In genomic region chr9:6006968-6007769, GRCh38 we compare ENCODE assay signal across 1 cellular context.
TF ChIP-seq lines count a peak whose summit lies in the region.

No MANE protein-coding gene starts in this region.

TF ChIP-seq in HEK293, 187 proteins besides CTCF, POLR2A, EP300 and RAD21 (continued from another document):
- TF ChIP-seq ZXDB (tag by site-specific recombination; IDR thresholded peaks at IDR 0.05) (peak; percentile 60; the same call in 1 of the 2 replicates), ZBTB26 (tag by site-specific recombination; optimal IDR thresholded peaks at IDR 0.05) (peak; percentile 74), ZNF174 (tag by site-specific recombination; IDR thresholded peaks at IDR 0.05) (no peak), ZSCAN30 (tag by site-specific recombination; IDR thresholded peaks at IDR 0.05) (peak; percentile 20; the same call in 1 of the 2 replicates), KLF10 (tag by site-specific recombination; IDR thresholded peaks at IDR 0.05) (peak; percentile 88), ZBTB8A (tag by site-specific recombination; IDR thresholded peaks at IDR 0.05) (peak; percentile 90), SP3 (tag by site-specific recombination; IDR thresholded peaks at IDR 0.05) (peak; percentile 80), KLF9 (tag by site-specific recombination; IDR thresholded peaks at IDR 0.05; ENCODE audit: low read depth) (peak; percentile 89), OSR2 (tag by site-specific recombination; IDR thresholded peaks at IDR 0.05) (peak; percentile 46; the same call in 1 of the 2 replicates), ZNF394 (tag by site-specific recombination; IDR thresholded peaks at IDR 0.05; ENCODE audit: borderline replicate concordance) (peak; percentile 92), HIC1 (tag by site-specific recombination; IDR thresholded peaks at IDR 0.05) (peak; percentile 41; the same call in 1 of the 2 replicates), KLF8 (tag by site-specific recombination; IDR thresholded peaks at IDR 0.05) (peak; percentile 74; the same call in 1 of the 2 replicates), ZEB2 (tag by site-specific recombination; IDR thresholded peaks at IDR 0.05) (peak; percentile 92), ZIC2 (tag by site-specific recombination; IDR thresholded peaks at IDR 0.05) (peak; percentile 66)
- TF ChIP-seq, protein P1, sequence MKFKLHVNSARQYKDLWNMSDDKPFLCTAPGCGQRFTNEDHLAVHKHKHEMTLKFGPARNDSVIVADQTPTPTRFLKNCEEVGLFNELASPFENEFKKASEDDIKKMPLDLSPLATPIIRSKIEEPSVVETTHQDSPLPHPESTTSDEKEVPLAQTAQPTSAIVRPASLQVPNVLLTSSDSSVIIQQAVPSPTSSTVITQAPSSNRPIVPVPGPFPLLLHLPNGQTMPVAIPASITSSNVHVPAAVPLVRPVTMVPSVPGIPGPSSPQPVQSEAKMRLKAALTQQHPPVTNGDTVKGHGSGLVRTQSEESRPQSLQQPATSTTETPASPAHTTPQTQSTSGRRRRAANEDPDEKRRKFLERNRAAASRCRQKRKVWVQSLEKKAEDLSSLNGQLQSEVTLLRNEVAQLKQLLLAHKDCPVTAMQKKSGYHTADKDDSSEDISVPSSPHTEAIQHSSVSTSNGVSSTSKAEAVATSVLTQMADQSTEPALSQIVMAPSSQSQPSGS (tag by site-specific recombination; IDR thresholded peaks at IDR 0.05; ENCODE audit: low read depth) = no peak
- TF ChIP-seq, protein P2, sequence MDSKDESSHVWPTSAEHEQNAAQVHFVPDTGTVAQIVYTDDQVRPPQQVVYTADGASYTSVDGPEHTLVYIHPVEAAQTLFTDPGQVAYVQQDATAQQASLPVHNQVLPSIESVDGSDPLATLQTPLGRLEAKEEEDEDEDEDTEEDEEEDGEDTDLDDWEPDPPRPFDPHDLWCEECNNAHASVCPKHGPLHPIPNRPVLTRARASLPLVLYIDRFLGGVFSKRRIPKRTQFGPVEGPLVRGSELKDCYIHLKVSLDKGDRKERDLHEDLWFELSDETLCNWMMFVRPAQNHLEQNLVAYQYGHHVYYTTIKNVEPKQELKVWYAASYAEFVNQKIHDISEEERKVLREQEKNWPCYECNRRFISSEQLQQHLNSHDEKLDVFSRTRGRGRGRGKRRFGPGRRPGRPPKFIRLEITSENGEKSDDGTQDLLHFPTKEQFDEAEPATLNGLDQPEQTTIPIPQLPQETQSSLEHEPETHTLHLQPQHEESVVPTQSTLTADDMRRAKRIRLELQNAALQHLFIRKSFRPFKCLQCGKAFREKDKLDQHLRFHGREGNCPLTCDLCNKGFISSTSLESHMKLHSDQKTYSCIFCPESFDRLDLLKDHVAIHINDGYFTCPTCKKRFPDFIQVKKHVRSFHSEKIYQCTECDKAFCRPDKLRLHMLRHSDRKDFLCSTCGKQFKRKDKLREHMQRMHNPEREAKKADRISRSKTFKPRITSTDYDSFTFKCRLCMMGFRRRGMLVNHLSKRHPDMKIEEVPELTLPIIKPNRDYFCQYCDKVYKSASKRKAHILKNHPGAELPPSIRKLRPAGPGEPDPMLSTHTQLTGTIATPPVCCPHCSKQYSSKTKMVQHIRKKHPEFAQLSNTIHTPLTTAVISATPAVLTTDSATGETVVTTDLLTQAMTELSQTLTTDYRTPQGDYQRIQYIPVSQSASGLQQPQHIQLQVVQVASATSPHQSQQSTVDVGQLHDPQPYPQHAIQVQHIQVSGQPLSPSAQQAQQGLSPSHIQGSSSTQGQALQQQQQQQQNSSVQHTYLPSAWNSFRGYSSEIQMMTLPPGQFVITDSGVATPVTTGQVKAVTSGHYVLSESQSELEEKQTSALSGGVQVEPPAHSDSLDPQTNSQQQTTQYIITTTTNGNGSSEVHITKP (tag by site-specific recombination; IDR thresholded peaks at IDR 0.05) = peak; percentile 82
